In the genomic region with DNA sequence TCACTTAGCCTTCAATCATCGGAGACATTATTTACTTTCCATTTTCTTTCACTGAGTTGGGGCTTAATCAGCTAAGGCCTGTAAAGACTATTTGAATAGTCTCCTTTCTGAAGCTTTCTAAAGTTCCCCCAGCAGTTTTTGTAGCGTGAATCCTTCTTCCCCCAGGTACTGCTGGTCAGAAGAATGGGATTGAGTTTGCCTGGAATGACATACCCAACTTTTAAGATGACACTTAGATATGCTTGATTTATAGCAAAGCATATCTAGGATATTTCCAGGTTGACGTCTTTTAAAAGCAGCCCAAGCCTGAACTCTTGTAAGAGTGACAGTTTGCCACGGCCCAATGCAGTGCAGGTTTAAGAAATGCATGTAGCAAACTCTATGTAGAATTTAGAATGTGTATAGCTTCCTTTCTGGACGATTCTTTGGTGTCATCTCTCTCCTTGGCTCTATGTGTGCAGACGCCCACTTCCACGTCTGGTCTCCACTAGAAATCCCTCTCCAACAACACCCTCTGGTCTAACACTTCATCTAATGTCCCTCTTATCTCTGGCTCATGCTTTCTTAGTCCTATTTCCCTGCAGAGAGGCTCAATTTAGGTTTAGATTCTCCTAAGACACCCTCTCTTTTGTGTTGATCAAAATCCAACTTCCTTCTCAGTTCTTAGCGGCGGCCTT, we compare ENCODE assay signal across 21 cellular contexts.
"Had no signal": no experiment of that assay in that cellular context is flagged by ENCODE, and none has a peak within 500 bp of the region (broad histone marks: within the 10 kb centered on the region; RNA-seq: fewer than 3 reads in every experiment).

No MANE protein-coding gene starts in this region.

- H3K9me3 ChIP-seq: SJSA1 had no signal

- DNase-seq: IMR-90, Kasumi-1, MM.1S, NCI-H1092 treated with DMSO at 0.1 percent for 48 hours, NCI-H1436, NCI-H187, NCI-H2029, NCI-H2081 treated with DMSO at 0.1 percent for 48 hours, NCI-H2171, NCI-H226, NCI-H446, NCI-H510A, NCI-H526, NCI-H774, Right ventricle myocardium superior, RPMI8226, SIG-M5 had no signal

- H3K27ac ChIP-seq: KMS-11, SJSA1, SK-N-MC had no signal

- H3K4me3 ChIP-seq: SJSA1, SK-N-MC had no signal

- H3K4me2 ChIP-seq: KMS-11 had no signal

- H3K9ac ChIP-seq: KMS-11 had no signal

- H3K4me1 ChIP-seq: SJSA1 had no signal

- H3K27me3 ChIP-seq: SJSA1 had no signal

- ATAC-seq: HepG2 had no signal

- H3K36me3 ChIP-seq: SJSA1 had no signal
